In genomic region chr3:72186485-72186864, GRCh38 we compare ENCODE assay signal across 12 cellular contexts.
A peak's percentile ranks its signal among the peaks of the same experiment; 100 is the strongest.
DNase-seq lines count a peak whose midpoint lies in the region; ATAC-seq and TF ChIP-seq lines count a peak whose summit lies in the region.
"Had no signal": no experiment of that assay in that cellular context is flagged by ENCODE, and none has a peak within 500 bp of the region (broad histone marks: within the 10 kb centered on the region; RNA-seq: fewer than 3 reads in every experiment).

No MANE protein-coding gene starts in this region.

- POLR2A ChIA-PET in OCI-LY7 (lab: Charles Lee) = interaction anchor here (0.6 to 1.9 kb wide), 2 partner anchors 11 to 200 kb away, joined by 3 to 4 read pairs; no protein-coding TSS in a partner anchor
- POLR2A ChIA-PET in activated CD4-positive, alpha-beta memory T cell treated with anti-CD3 and anti-CD28 coated beads for 36 hours (lab: Charles Lee) = no interaction called here

- H3K27ac ChIP-seq in OCI-LY7 (ENCODE audit: low read depth, low read length, poor library complexity, severe bottlenecking) (no peak overlapping the region), neuronal stem cell (replicated peaks; ENCODE audit: low read length) (no peak overlapping the region), gastroesophageal sphincter (no peak overlapping the region)

- H3K4me3 ChIP-seq in OCI-LY7 (ENCODE audit: low read depth, low read length, poor library complexity, severe bottlenecking) (no peak overlapping the region), choroid plexus epithelial cell (ENCODE audit: low read depth, low read length) (no peak overlapping the region), neuronal stem cell (ENCODE audit: low read length in 2 of 2) (no peak overlapping the region), gastroesophageal sphincter (no peak overlapping the region)

- H4K91ac ChIP-seq in neuronal stem cell (ENCODE audit: low read depth, low read length, poor library complexity) = no peak overlapping the region

- no TSS peak for BruUV-seq in OCI-LY7 (replicated peaks; lab: Mats Ljungman, UMichigan)

- H3K27ac Mint-ChIP-seq in activated CD4-positive, alpha-beta memory T cell treated with anti-CD3 and anti-CD28 coated beads for 36 hours = no peak overlapping the region
- H3K27ac Mint-ChIP-seq in stimulated activated memory B cell treated with anti-CD40 and anti-IgM and Interleukin-4, amounts not matched to agents 10 μg/mL and 1 μg/mL and 100 μg/mL, for 72 hours = no peak overlapping the region
- H3K27ac Mint-ChIP-seq: stimulated activated naive CD8-positive, alpha-beta T cell treated with anti-CD3 and anti-CD28 coated beads, Interleukin-15, amount 100 ng/mL, for 72 hours had no signal

- no peaks in the 10 kb centered on the region for H3K9me3 ChIP-seq in OCI-LY7 (ENCODE audit: low read length)
- no peaks in the 10 kb centered on the region for H3K9me3 ChIP-seq in neuronal stem cell (replicated peaks in 1 of 2; ENCODE audit: control insufficient read depth in 2 of 2, insufficient read depth in 1 of 2, low read depth in 1 of 2, low read length in 2 of 2)
- no peaks in the 10 kb centered on the region for H3K9me3 ChIP-seq in gastroesophageal sphincter

- H2AFZ ChIP-seq in OCI-LY7 (ENCODE audit: low read length) = peak overlapping the region; percentile 71; the same call in 1 of the 2 replicates
- H2AFZ ChIP-seq in neuronal stem cell (ENCODE audit: low read length) = no peak overlapping the region

- no peaks in the 10 kb centered on the region for H3K36me3 Mint-ChIP-seq in activated CD4-positive, alpha-beta memory T cell treated with anti-CD3 and anti-CD28 coated beads for 36 hours
- peaks cover 5% of the 10 kb centered on the region for H3K36me3 Mint-ChIP-seq in stimulated activated memory B cell treated with anti-CD40 and anti-IgM and Interleukin-4, amounts not matched to agents 10 μg/mL and 1 μg/mL and 100 μg/mL, for 72 hours

- no peak overlapping the region for H3K14ac ChIP-seq in neuronal stem cell (ENCODE audit: low read length)

- H3K36me3 ChIP-seq in OCI-LY7 (ENCODE audit: insufficient read depth, low read length) = no peaks in the 10 kb centered on the region
- H3K36me3 ChIP-seq in neuronal stem cell (replicated peaks in 1 of 2; ENCODE audit: control insufficient read depth in 2 of 2, insufficient read depth in 2 of 2, low read length in 2 of 2) = no peaks in the 10 kb centered on the region
- H3K36me3 ChIP-seq in gastroesophageal sphincter = no peaks in the 10 kb centered on the region

- TF ChIP-seq CTCF in OCI-LY7 (conservative IDR thresholded peaks at IDR 0.05; ENCODE audit: low read length) (no peak), choroid plexus epithelial cell (conservative IDR thresholded peaks at IDR 0.05; ENCODE audit: low read depth, low read length) (no peak), gastroesophageal sphincter (IDR thresholded peaks at IDR 0.05) (no peak)

- no peaks in the 10 kb centered on the region for H4K20me1 ChIP-seq in OCI-LY7 (ENCODE audit: insufficient read depth, low read length)

- no peak overlapping the region for H2BK12ac ChIP-seq in neuronal stem cell (ENCODE audit: low read length)

- H3K23ac ChIP-seq in neuronal stem cell (ENCODE audit: low read depth, low read length, poor library complexity) = no peak overlapping the region

- no peak overlapping the region for H4K8ac ChIP-seq in neuronal stem cell (ENCODE audit: low read depth, low read length)

- H3K9me2 ChIP-seq in OCI-LY7 (ENCODE audit: insufficient read depth, low read length) = no peaks in the 10 kb centered on the region

- no peak overlapping the region for H3K4me3 Mint-ChIP-seq in activated CD4-positive, alpha-beta memory T cell treated with anti-CD3 and anti-CD28 coated beads for 36 hours
- no peak overlapping the region for H3K4me3 Mint-ChIP-seq in stimulated activated memory B cell treated with anti-CD40 and anti-IgM and Interleukin-4, amounts not matched to agents 10 μg/mL and 1 μg/mL and 100 μg/mL, for 72 hours

- no CpG with 5 or more reads among the region's 1 CpG for WGBS in neuronal stem cell (ENCODE audit: extremely low coverage in 2 of 2, insufficient read length in 2 of 2, insufficient replicate concordance in 1 of 2), 2 donors
- 0 to 33% methylated on average over 1 of the region's 1 CpG for WGBS in gastroesophageal sphincter (ENCODE audit: low coverage in 1 of 2), 2 donors

- peaks cover 9% of the 10 kb centered on the region for H3K4me1 Mint-ChIP-seq in activated CD4-positive, alpha-beta memory T cell treated with anti-CD3 and anti-CD28 coated beads for 36 hours (ENCODE audit: low read depth)
- peaks cover 26% of the 10 kb centered on the region for H3K4me1 Mint-ChIP-seq in stimulated activated memory B cell treated with anti-CD40 and anti-IgM and Interleukin-4, amounts not matched to agents 10 μg/mL and 1 μg/mL and 100 μg/mL, for 72 hours

- no peak overlapping the region for H3K9ac ChIP-seq in neuronal stem cell (ENCODE audit: low read depth, low read length, poor library complexity)

- no peaks in the 10 kb centered on the region for H3K79me1 ChIP-seq in neuronal stem cell (ENCODE audit: low read depth, low read length)

- CTCF ChIA-PET in OCI-LY7 (lab: Charles Lee; ENCODE audit: unreplicated experiment) = no interaction called here
- CTCF ChIA-PET in activated CD4-positive, alpha-beta memory T cell treated with anti-CD3 and anti-CD28 coated beads for 36 hours (lab: Charles Lee) = interaction anchor here (1.3 kb wide), 1 partner anchor 14 kb away, joined by 3 read pairs; no protein-coding TSS in a partner anchor

- TF ChIP-seq POLR2A in gastroesophageal sphincter (IDR thresholded peaks at IDR 0.05) = no peak

- no peak overlapping the region for H3K18ac ChIP-seq in neuronal stem cell (ENCODE audit: low read length)

- peaks cover 6% of the 10 kb centered on the region for H3K27me3 Mint-ChIP-seq in activated CD4-positive, alpha-beta memory T cell treated with anti-CD3 and anti-CD28 coated beads for 36 hours
- peaks cover 20% of the 10 kb centered on the region for H3K27me3 Mint-ChIP-seq in stimulated activated memory B cell treated with anti-CD40 and anti-IgM and Interleukin-4, amounts not matched to agents 10 μg/mL and 1 μg/mL and 100 μg/mL, for 72 hours

- H2BK5ac ChIP-seq in neuronal stem cell (ENCODE audit: low read length) = no peak overlapping the region

- no peak for TF ChIP-seq EP300 in gastroesophageal sphincter (IDR thresholded peaks at IDR 0.05)

- DNase-seq in EH (ENCODE audit: low read depth) (peak; percentile 37), OCI-LY7 (ENCODE audit: low spot score) (no peak), choroid plexus epithelial cell (ENCODE audit: low read depth) (peak; percentile 25), neuronal stem cell (ENCODE audit: low spot score) (no peak)
- DNase-seq in activated CD4-positive, alpha-beta memory T cell treated with anti-CD3 and anti-CD28 coated beads for 36 hours = no peak
- DNase-seq: activated CD4-positive, CD25-positive, alpha-beta regulatory T cell treated with anti-CD3 and anti-CD28 coated beads, Interleukin-2, amount 50 U/mL, for 72 hours; NCI-H1105 treated with DMSO at 0.1 percent for 48 hours; NCI-H748 treated with DMSO at 0.1 percent for 48 hours had no signal

- intact Hi-C loops in OCI-LY7 (cut with micrococcal nuclease; ENCODE audit: unreplicated experiment) = no loop called here
- intact Hi-C loops in activated CD4-positive, alpha-beta memory T cell treated with anti-CD3 and anti-CD28 coated beads for 36 hours (cut with micrococcal nuclease) = no loop called here

- no peak overlapping the region for H2AK5ac ChIP-seq in neuronal stem cell (ENCODE audit: low read depth, low read length)

- no peak for ATAC-seq in stimulated activated memory B cell treated with anti-CD40 and anti-IgM and Interleukin-4, amounts not matched to agents 10 μg/mL and 1 μg/mL and 100 μg/mL, for 72 hours
- ATAC-seq in HG03565 (IDR thresholded peaks at IDR 0.05; ENCODE audit: unreplicated experiment) (no peak), gastroesophageal sphincter (no peak)

- H3K27me3 ChIP-seq in neuronal stem cell (ENCODE audit: control insufficient read depth in 3 of 3, insufficient read depth in 3 of 3, low read depth in 1 of 3, low read length in 3 of 3) = no peaks in the 10 kb centered on the region
- H3K27me3 ChIP-seq in gastroesophageal sphincter = no peaks in the 10 kb centered on the region

- H3K79me2 ChIP-seq in OCI-LY7 (ENCODE audit: insufficient read depth, low read depth, low read length) = no peaks in the 10 kb centered on the region

- H2BK120ac ChIP-seq in neuronal stem cell (ENCODE audit: low read depth, low read length) = no peak overlapping the region

- H3K9me3 Mint-ChIP-seq in activated CD4-positive, alpha-beta memory T cell treated with anti-CD3 and anti-CD28 coated beads for 36 hours = no peaks in the 10 kb centered on the region
- no peaks in the 10 kb centered on the region for H3K9me3 Mint-ChIP-seq in stimulated activated memory B cell treated with anti-CD40 and anti-IgM and Interleukin-4, amounts not matched to agents 10 μg/mL and 1 μg/mL and 100 μg/mL, for 72 hours

- H2BK15ac ChIP-seq in neuronal stem cell (ENCODE audit: low read length) = peak overlapping the region; percentile 6

- no peak overlapping the region for H3K4ac ChIP-seq in neuronal stem cell (ENCODE audit: low read length)

- peaks cover 17% of the 10 kb centered on the region for H3K4me1 ChIP-seq in OCI-LY7 (ENCODE audit: insufficient read depth, low read length, poor library complexity, severe bottlenecking)
- H3K4me1 ChIP-seq in neuronal stem cell (ENCODE audit: control insufficient read depth in 2 of 2, insufficient read depth in 1 of 2, low read depth in 1 of 2, low read length in 2 of 2) = peaks cover 0 to 2% of the 10 kb centered on the region in 2 donors
- H3K4me1 ChIP-seq in gastroesophageal sphincter = peaks cover 0 to 10% (median 0%) of the 10 kb centered on the region in 3 donors

- no peak overlapping the region for H3K4me2 ChIP-seq in OCI-LY7 (ENCODE audit: low read length)
- no peak overlapping the region for H3K4me2 ChIP-seq in neuronal stem cell (ENCODE audit: insufficient read depth, low read length, poor library complexity, severe bottlenecking)

Comparison
In these comparisons a context has a peak if more than half of its experiments do, and no peak if none do; other contexts are left out.
1. DNase-seq: peak in EH (single experiment) and choroid plexus epithelial cell (single experiment); none in OCI-LY7 (single experiment), neuronal stem cell (single experiment) and activated CD4-positive, alpha-beta memory T cell treated with anti-CD3 and anti-CD28 coated beads for 36 hours (single experiment).